9 cellular contexts compared by ENCODE assay signal in genomic region chr11:66497206-66497605, GRCh38. TPM values are rescaled to one million over a fixed set of nuclear protein-coding genes. Genes with fewer than 3 reads are reported as not detected.
"Had no signal": no experiment of that assay in that cellular context is flagged by ENCODE, and none has a peak within 500 bp of the region (broad histone marks: within the 10 kb centered on the region; RNA-seq: fewer than 3 reads in every experiment).

No MANE protein-coding gene starts in this region.

- DNase-seq: IMR-90, KBM-7, KG1 had no signal

- H3K4me3 ChIP-seq: K562 had no signal

- H3K4me2 ChIP-seq: KMS-11 had no signal

- ATAC-seq: HepG2, K562 had no signal

- H3K27ac ChIP-seq: HL-60, KMS-11 had no signal

RNA-seq across cellular contexts. Expression of gene ACTN3, which starts 49.5 kb away (rescaled TPM):
- total RNA-seq: HT-29, HT1080, K562 had no signal
